Comparison of ENCODE assay signal across 9 cellular contexts in the genomic region with DNA sequence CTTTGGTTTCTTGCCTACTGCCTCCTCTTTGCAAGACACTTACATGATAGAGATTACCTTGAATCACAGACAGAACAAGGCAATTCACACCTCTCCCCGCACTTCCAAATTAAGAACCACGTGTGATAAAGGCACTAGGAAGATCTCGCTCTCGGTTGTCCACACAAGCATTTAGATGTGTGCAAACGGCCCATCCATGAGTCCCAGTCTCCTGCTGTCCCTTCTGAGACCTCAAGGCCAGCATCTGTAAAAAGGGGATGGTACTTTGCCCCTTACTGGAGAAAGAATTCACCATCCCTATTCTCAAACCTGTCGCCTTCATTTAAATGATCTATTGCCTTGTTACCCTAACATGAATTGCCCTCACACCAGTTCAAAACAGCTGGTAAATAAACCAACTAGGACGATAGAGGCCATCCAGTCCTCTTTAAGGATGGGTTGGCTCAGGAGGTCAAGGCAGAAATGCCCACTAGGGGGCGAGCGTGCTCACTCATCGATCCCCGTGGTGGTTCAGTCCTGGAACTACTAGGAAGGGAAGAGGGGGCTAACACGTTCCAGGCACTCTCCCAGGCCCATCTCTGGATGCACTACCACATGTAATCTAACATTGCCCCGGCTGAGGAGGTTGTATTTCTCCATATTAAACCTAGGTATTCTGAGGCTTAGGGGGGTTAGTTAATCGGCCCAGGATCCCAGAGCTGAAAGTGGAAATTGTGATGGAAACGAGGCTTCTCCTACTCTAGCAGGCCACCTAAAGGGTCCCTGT.
DNase-seq lines count a peak whose midpoint lies in the region; ATAC-seq, FAIRE-seq and TF ChIP-seq lines count a peak whose summit lies in the region.
"Had no signal": no experiment of that assay in that cellular context is flagged by ENCODE, and none has a peak within 500 bp of the region (broad histone marks: within the 10 kb centered on the region; RNA-seq: fewer than 3 reads in every experiment).

No MANE protein-coding gene starts in this region.

- H3K4me1 ChIP-seq in OCI-LY7 (ENCODE audit: insufficient read depth, low read length, poor library complexity, severe bottlenecking), result no peaks in the 10 kb centered on the region

- intact Hi-C loops in CD4-positive, alpha-beta T cell (cut with DNase I, micrococcal nuclease), result no loop called here
- intact Hi-C loops in OCI-LY7 (cut with micrococcal nuclease; ENCODE audit: unreplicated experiment), result loop anchor here (1.0 to 10.0 kb wide), 2 partner anchors 199 to 496 kb away; no protein-coding TSS in a partner anchor
- intact Hi-C loops in activated T-helper 1 cell treated with anti-CD3 and anti-CD28 coated beads, Interleukin-12 subunit alpha, Interleukin-12 subunit beta, Interleukin-2, Interleukin-4 antibody, amounts not matched to agents 30 ng/mL and 10 ng/mL and 1 ng/mL, durations not matched to agents 14 hours and 24 hours and 36 hours (cut with micrococcal nuclease), result loop anchor here (1.0 to 10.0 kb wide), 3 partner anchors 59 to 656 kb away; no protein-coding TSS in a partner anchor

- peak; percentile 43 for TF ChIP-seq CTCF in CD4-positive, alpha-beta T cell (IDR thresholded peaks at IDR 0.05)
- TF ChIP-seq CTCF in OCI-LY7 (conservative IDR thresholded peaks at IDR 0.05; ENCODE audit: low read length), result peak; percentile 95

- H3K27ac ChIP-seq in CD4-positive, alpha-beta T cell (ENCODE audit: low read depth, low read length), result no peak overlapping the region
- no peak overlapping the region for H3K27ac ChIP-seq in OCI-LY7 (ENCODE audit: low read depth, low read length, poor library complexity, severe bottlenecking)
- H3K27ac ChIP-seq: SK-N-MC had no signal

- H3K36me3 Mint-ChIP-seq in CD4-positive, alpha-beta T cell (ENCODE audit: low read depth), result no peaks in the 10 kb centered on the region
- H3K36me3 Mint-ChIP-seq in activated T-helper 1 cell treated with anti-CD3 and anti-CD28 coated beads, Interleukin-12 subunit alpha, Interleukin-12 subunit beta, Interleukin-2, Interleukin-4 antibody, amounts not matched to agents 30 ng/mL and 10 ng/mL and 1 ng/mL, durations not matched to agents 14 hours and 24 hours and 36 hours (ENCODE audit: low read depth), result no peaks in the 10 kb centered on the region

- H3K27ac Mint-ChIP-seq in CD4-positive, alpha-beta T cell, result no peak overlapping the region
- H3K27ac Mint-ChIP-seq in activated T-helper 1 cell treated with anti-CD3 and anti-CD28 coated beads, Interleukin-12 subunit alpha, Interleukin-12 subunit beta, Interleukin-2, Interleukin-4 antibody, amounts not matched to agents 30 ng/mL and 10 ng/mL and 1 ng/mL, durations not matched to agents 14 hours and 24 hours and 36 hours, result no peak overlapping the region

- no peak overlapping the region for H3K4me2 ChIP-seq in OCI-LY7 (ENCODE audit: low read length)

- H3K4me1 Mint-ChIP-seq in CD4-positive, alpha-beta T cell (ENCODE audit: low read depth), result peaks cover 5% of the 10 kb centered on the region
- no peaks in the 10 kb centered on the region for H3K4me1 Mint-ChIP-seq in activated T-helper 1 cell treated with anti-CD3 and anti-CD28 coated beads, Interleukin-12 subunit alpha, Interleukin-12 subunit beta, Interleukin-2, Interleukin-4 antibody, amounts not matched to agents 30 ng/mL and 10 ng/mL and 1 ng/mL, durations not matched to agents 14 hours and 24 hours and 36 hours (ENCODE audit: low read depth)

- H4K20me1 ChIP-seq in OCI-LY7 (ENCODE audit: insufficient read depth, low read length), result no peaks in the 10 kb centered on the region

- POLR2A ChIA-PET in CD4-positive, alpha-beta T cell (lab: Charles Lee), result no interaction called here
- POLR2A ChIA-PET in OCI-LY7 (lab: Charles Lee), result no interaction called here

- no TSS peak for BruUV-seq in OCI-LY7 (replicated peaks; lab: Mats Ljungman, UMichigan)

- no peaks in the 10 kb centered on the region for H3K79me2 ChIP-seq in OCI-LY7 (ENCODE audit: insufficient read depth, low read depth, low read length)

- no peak overlapping the region for H3K4me3 ChIP-seq in OCI-LY7 (ENCODE audit: low read depth, low read length, poor library complexity, severe bottlenecking)
- H3K4me3 ChIP-seq: SK-N-MC had no signal

- H3K9me2 ChIP-seq in OCI-LY7 (ENCODE audit: insufficient read depth, low read length), result no peaks in the 10 kb centered on the region

- no peak overlapping the region for H3K4me3 Mint-ChIP-seq in CD4-positive, alpha-beta T cell
- no peak overlapping the region for H3K4me3 Mint-ChIP-seq in activated T-helper 1 cell treated with anti-CD3 and anti-CD28 coated beads, Interleukin-12 subunit alpha, Interleukin-12 subunit beta, Interleukin-2, Interleukin-4 antibody, amounts not matched to agents 30 ng/mL and 10 ng/mL and 1 ng/mL, durations not matched to agents 14 hours and 24 hours and 36 hours

- no peak overlapping the region for H2AFZ ChIP-seq in OCI-LY7 (ENCODE audit: low read length)

- H3K36me3 ChIP-seq in OCI-LY7 (ENCODE audit: insufficient read depth, low read length), result no peaks in the 10 kb centered on the region

- H3K27me3 ChIP-seq in CD4-positive, alpha-beta T cell (ENCODE audit: control insufficient read depth, insufficient read depth, low read length), result no peaks in the 10 kb centered on the region

- peak; percentile 76 for FAIRE-seq in GM19239 (lab: Jason Lieb, UNC)

- peak; percentile 14 to 61 (median 31) for DNase-seq in CD4-positive, alpha-beta T cell
- DNase-seq in GM19239 (ENCODE audit: insufficient read length, low spot score) (peak; percentile 70), OCI-LY7 (ENCODE audit: low spot score) (peak; percentile 62), globus pallidus (ENCODE audit: low spot score) (peak; percentile 66), pons (ENCODE audit: low spot score) (peak; percentile 60), NCI-H2107 treated with DMSO at 0.1 percent for 48 hours (lab: John Stamatoyannopoulos, UW; ENCODE audit: unreplicated experiment) (no peak)
- DNase-seq in activated T-helper 1 cell treated with anti-CD3 and anti-CD28 coated beads, Interleukin-12 subunit alpha, Interleukin-12 subunit beta, Interleukin-2, Interleukin-4 antibody, amounts not matched to agents 30 ng/mL and 10 ng/mL and 1 ng/mL, durations not matched to agents 14 hours and 24 hours and 36 hours (ENCODE audit: low spot score), result peak; percentile 47

- CTCF ChIA-PET in CD4-positive, alpha-beta T cell (lab: Charles Lee), result interaction anchor here (0.9 to 1.0 kb wide), 2 partner anchors 13 to 46 kb away, joined by 3 read pairs; no protein-coding TSS in a partner anchor
- CTCF ChIA-PET in OCI-LY7 (lab: Charles Lee; ENCODE audit: unreplicated experiment), result no interaction called here

- no peak for ATAC-seq in CD4-positive, alpha-beta T cell (ENCODE audit: poor library complexity)
- peak; percentile 76 for ATAC-seq in HG03442 (IDR thresholded peaks at IDR 0.05; ENCODE audit: unreplicated experiment)

- H3K27me3 Mint-ChIP-seq in CD4-positive, alpha-beta T cell, result peaks cover 35% of the 10 kb centered on the region
- H3K27me3 Mint-ChIP-seq in activated T-helper 1 cell treated with anti-CD3 and anti-CD28 coated beads, Interleukin-12 subunit alpha, Interleukin-12 subunit beta, Interleukin-2, Interleukin-4 antibody, amounts not matched to agents 30 ng/mL and 10 ng/mL and 1 ng/mL, durations not matched to agents 14 hours and 24 hours and 36 hours (ENCODE audit: insufficient read depth), result peaks cover 11% of the 10 kb centered on the region

- H3K9me3 Mint-ChIP-seq in CD4-positive, alpha-beta T cell, result no peaks in the 10 kb centered on the region
- H3K9me3 Mint-ChIP-seq in activated T-helper 1 cell treated with anti-CD3 and anti-CD28 coated beads, Interleukin-12 subunit alpha, Interleukin-12 subunit beta, Interleukin-2, Interleukin-4 antibody, amounts not matched to agents 30 ng/mL and 10 ng/mL and 1 ng/mL, durations not matched to agents 14 hours and 24 hours and 36 hours, result no peaks in the 10 kb centered on the region

- no peaks in the 10 kb centered on the region for H3K9me3 ChIP-seq in CD4-positive, alpha-beta T cell (ENCODE audit: control insufficient read depth, low read length)
- no peaks in the 10 kb centered on the region for H3K9me3 ChIP-seq in OCI-LY7 (ENCODE audit: low read length)

Comparison
In these comparisons a context has a peak if more than half of its experiments do, and no peak if none do; other contexts are left out.
1. intact Hi-C loops: an anchor here in OCI-LY7 (1.0 to 10.0 kb wide) and activated T-helper 1 cell treated with anti-CD3 and anti-CD28 coated beads, Interleukin-12 subunit alpha, Interleukin-12 subunit beta, Interleukin-2, Interleukin-4 antibody, amounts not matched to agents 30 ng/mL and 10 ng/mL and 1 ng/mL, durations not matched to agents 14 hours and 24 hours and 36 hours (1.0 to 10.0 kb wide); none called in CD4-positive, alpha-beta T cell.